In the genomic region with DNA sequence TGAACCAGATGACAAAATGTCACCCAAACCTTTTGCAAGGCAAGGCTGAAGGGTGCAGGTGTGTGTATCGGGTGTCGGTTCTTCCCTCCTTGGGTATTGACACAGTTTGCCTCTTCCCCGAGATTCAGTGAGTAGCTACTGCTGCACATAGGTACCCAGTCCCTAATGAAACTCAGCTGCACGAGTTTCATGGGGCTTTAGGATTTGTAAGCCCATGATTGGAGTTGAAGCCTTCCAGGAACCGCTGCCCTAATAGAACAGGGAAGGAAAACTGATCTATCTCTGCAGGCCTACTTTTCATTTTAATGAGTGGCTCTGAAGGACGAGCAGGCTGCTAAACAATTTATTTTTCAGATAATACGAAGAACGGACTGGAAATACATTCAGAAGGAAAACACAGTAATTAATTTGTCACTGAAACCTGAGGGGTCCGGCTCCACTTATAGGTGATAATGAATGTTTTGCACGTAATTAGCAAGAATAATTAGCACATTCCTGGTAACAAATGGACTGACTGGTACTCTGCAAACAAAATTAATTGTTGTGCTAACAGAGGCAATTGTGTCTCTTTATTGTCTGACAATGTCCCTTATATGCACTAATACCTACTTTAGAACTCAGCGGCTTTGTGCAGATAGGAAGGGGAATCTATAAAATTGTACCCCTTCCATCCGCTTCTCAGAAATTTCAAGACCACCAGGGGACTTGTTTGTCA, we compare ENCODE assay signal across 16 cellular contexts. TPM values are rescaled to one million over a fixed set of nuclear protein-coding genes. Genes with fewer than 3 reads are reported as not detected.
DNase-seq lines count a peak whose midpoint lies in the region; TF ChIP-seq lines count a peak whose summit lies in the region.
"Had no signal": no experiment of that assay in that cellular context is flagged by ENCODE, and none has a peak within 500 bp of the region (broad histone marks: within the 10 kb centered on the region; RNA-seq: fewer than 3 reads in every experiment).

No MANE protein-coding gene starts in this region.

- no peak overlapping the region for H2BK120ac ChIP-seq in neuronal stem cell (ENCODE audit: low read depth, low read length)

- H3K79me1 ChIP-seq in neuronal stem cell (ENCODE audit: low read depth, low read length): no peaks in the 10 kb centered on the region

- H3K27me3 Mint-ChIP-seq in immature natural killer cell (ENCODE audit: low read depth in 3 of 3): peaks cover 0 to 2% (median 2%) of the 10 kb centered on the region in 3 donors
- H3K27me3 Mint-ChIP-seq: CD4-positive, CD25-positive, alpha-beta regulatory T cell had no signal

- no peak overlapping the region for H2BK12ac ChIP-seq in neuronal stem cell (ENCODE audit: low read length)

- H3K4me1 ChIP-seq in neuronal stem cell (ENCODE audit: control insufficient read depth in 2 of 2, insufficient read depth in 1 of 2, low read depth in 1 of 2, low read length in 2 of 2): peaks cover 0 to 10% of the 10 kb centered on the region in 2 donors
- H3K4me1 ChIP-seq: A549 had no signal

- H3K4me3 ChIP-seq in neuronal stem cell (ENCODE audit: low read length in 2 of 2): no peak overlapping the region
- H3K4me3 ChIP-seq: A549, MG63 had no signal

- no peak overlapping the region for H4K8ac ChIP-seq in neuronal stem cell (ENCODE audit: low read depth, low read length)

- no peaks in the 10 kb centered on the region for H3K36me3 ChIP-seq in neuronal stem cell (replicated peaks in 1 of 2; ENCODE audit: control insufficient read depth in 2 of 2, insufficient read depth in 2 of 2, low read length in 2 of 2)
- H3K36me3 ChIP-seq: MG63 had no signal

- no peak for TF ChIP-seq CTCF in VCaP (conservative IDR thresholded peaks at IDR 0.05)

- DNase-seq in NCI-H2029 treated with DMSO at 0.1 percent for 48 hours (lab: John Stamatoyannopoulos, UW): peak; percentile 13
- no peak for DNase-seq in NCI-H2029 (lab: John Stamatoyannopoulos, UW)
- peak; percentile 67 for DNase-seq in NCI-H146 (lab: John Stamatoyannopoulos, UW)
- DNase-seq in neuronal stem cell (ENCODE audit: low spot score): no peak
- no peak for DNase-seq in T1000 (lab: John Stamatoyannopoulos, UW)
- DNase-seq in immature natural killer cell: no peak
- no peak for DNase-seq in Ammon's horn (ENCODE audit: low spot score)
- DNase-seq: Calu3; CD4-positive, CD25-positive, alpha-beta regulatory T cell; GDM1; MG63; NCI-H524; SHP77; T-helper 17 cell had no signal

- peak overlapping the region; percentile 20 for H3K4me2 ChIP-seq in neuronal stem cell (ENCODE audit: insufficient read depth, low read length, poor library complexity, severe bottlenecking)
- H3K4me2 ChIP-seq: A549 had no signal

- H3K18ac ChIP-seq in neuronal stem cell (ENCODE audit: low read length): no peak overlapping the region

- no CpG with 5 or more reads among the region's 12 CpGs for WGBS in neuronal stem cell (ENCODE audit: extremely low coverage in 2 of 2, insufficient read length in 2 of 2, insufficient replicate concordance in 1 of 2), 2 donors

- H3K4me1 Mint-ChIP-seq in immature natural killer cell: no peaks in the 10 kb centered on the region
- H3K4me1 Mint-ChIP-seq: CD4-positive, CD25-positive, alpha-beta regulatory T cell had no signal

- no peak overlapping the region for H4K91ac ChIP-seq in neuronal stem cell (ENCODE audit: low read depth, low read length, poor library complexity)

- peaks cover 0 to 2% of the 10 kb centered on the region in 2 donors for H3K9me3 ChIP-seq in neuronal stem cell (replicated peaks in 1 of 2; ENCODE audit: control insufficient read depth in 2 of 2, insufficient read depth in 1 of 2, low read depth in 1 of 2, low read length in 2 of 2)
- H3K9me3 ChIP-seq: A549, MG63 had no signal

- no peak overlapping the region for H2AFZ ChIP-seq in neuronal stem cell (ENCODE audit: low read length)

- H2BK5ac ChIP-seq in neuronal stem cell (ENCODE audit: low read length): no peak overlapping the region

- H3K9ac ChIP-seq in neuronal stem cell (ENCODE audit: low read depth, low read length, poor library complexity): no peak overlapping the region

- H2AK5ac ChIP-seq in neuronal stem cell (ENCODE audit: low read depth, low read length): no peak overlapping the region

- H3K14ac ChIP-seq in neuronal stem cell (ENCODE audit: low read length): no peak overlapping the region

- no peak overlapping the region for H3K4me3 Mint-ChIP-seq in immature natural killer cell
- H3K4me3 Mint-ChIP-seq: CD4-positive, CD25-positive, alpha-beta regulatory T cell; T-helper 17 cell had no signal

- H2BK15ac ChIP-seq in neuronal stem cell (ENCODE audit: low read length): no peak overlapping the region

- H3K4ac ChIP-seq in neuronal stem cell (ENCODE audit: low read length): no peak overlapping the region

- H3K27me3 ChIP-seq in neuronal stem cell (ENCODE audit: control insufficient read depth in 3 of 3, insufficient read depth in 3 of 3, low read depth in 1 of 3, low read length in 3 of 3): peaks cover 0 to 37% (median 0%) of the 10 kb centered on the region in 3 experiments
- H3K27me3 ChIP-seq: MG63 had no signal

- peaks cover 0 to 2% (median 0%) of the 10 kb centered on the region in 6 donors for H3K9me3 Mint-ChIP-seq in immature natural killer cell

- no peak overlapping the region for H3K27ac Mint-ChIP-seq in immature natural killer cell
- H3K27ac Mint-ChIP-seq: CD4-positive, CD25-positive, alpha-beta regulatory T cell; T-helper 17 cell had no signal

- H3K27ac ChIP-seq in VCaP (peak overlapping the region; percentile 97), neuronal stem cell (replicated peaks; ENCODE audit: low read length) (peak overlapping the region; percentile 43)
- H3K27ac ChIP-seq: A549 had no signal

- no peak overlapping the region for H3K23ac ChIP-seq in neuronal stem cell (ENCODE audit: low read depth, low read length, poor library complexity)

- no peaks in the 10 kb centered on the region for H3K36me3 Mint-ChIP-seq in immature natural killer cell
- H3K36me3 Mint-ChIP-seq: CD4-positive, CD25-positive, alpha-beta regulatory T cell had no signal

RNA-seq across cellular contexts. Expression of gene FZD8, which starts 49.6 kb away (rescaled TPM):
- 64.6 TPM for polyA plus RNA-seq in neuronal stem cell (2013, experiment 1 of 2)
- 68.1 TPM for polyA plus RNA-seq in neuronal stem cell (2013, experiment 2 of 2)
- not detected for polyA plus RNA-seq in immature natural killer cell
- polyA plus RNA-seq: CD4-positive, CD25-positive, alpha-beta regulatory T cell had no signal

Comparison
In these comparisons a context has a peak if more than half of its experiments do, and no peak if none do; other contexts are left out.
1. DNase-seq: peak in NCI-H2029 treated with DMSO at 0.1 percent for 48 hours (single experiment) and NCI-H146 (single experiment); none in NCI-H2029 (single experiment), neuronal stem cell (single experiment), T1000 (single experiment), immature natural killer cell (0 of 3) and Ammon's horn (single experiment).